8 cellular contexts compared by ENCODE assay signal in the genomic region with DNA sequence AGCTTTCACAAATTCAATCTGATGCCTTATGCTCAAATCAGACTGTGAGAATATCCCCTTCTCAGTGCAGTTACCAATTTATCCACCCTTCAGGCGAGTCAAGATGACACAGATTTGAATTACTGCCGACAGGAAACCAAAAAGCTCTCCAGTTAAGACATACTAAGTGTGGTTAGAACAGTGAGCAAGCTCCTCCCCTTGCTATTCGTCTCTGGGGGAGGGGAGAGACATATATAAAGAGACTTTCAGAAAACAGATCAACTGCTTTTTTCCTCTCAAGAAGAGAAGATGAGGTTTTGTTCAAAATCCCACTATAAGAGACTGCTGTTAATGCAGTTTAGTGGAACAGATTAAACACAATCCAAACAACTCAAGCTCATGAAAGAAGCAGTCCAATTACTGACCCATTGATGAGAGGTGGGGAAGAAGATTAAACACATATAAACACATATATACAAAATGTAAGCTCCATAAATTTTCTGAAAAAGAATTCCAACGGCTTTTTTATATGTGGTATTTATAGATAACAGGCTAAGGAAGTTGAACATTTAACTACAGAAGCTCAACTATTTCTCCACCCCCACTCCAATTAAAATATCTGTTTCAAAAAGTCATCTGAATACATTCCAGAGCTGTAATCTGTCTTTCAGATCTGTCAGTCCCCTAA.
A peak's percentile ranks its signal among the peaks of the same experiment; 100 is the strongest.
DNase-seq lines count a peak whose midpoint lies in the region; ATAC-seq lines count a peak whose summit lies in the region.

No MANE protein-coding gene starts in this region.

- H3K4me3 Mint-ChIP-seq in T-helper 2 cell treated with Interferon-gamma antibody and Interleukin-4, amounts not matched to agents 5 μg/mL and 100 μg/mL, for 36 hours = peak overlapping the region; percentile 81

- peaks cover 4% of the 10 kb centered on the region for H3K36me3 Mint-ChIP-seq in T-helper 2 cell treated with Interferon-gamma antibody and Interleukin-4, amounts not matched to agents 5 μg/mL and 100 μg/mL, for 36 hours (ENCODE audit: low read depth)

- H3K27me3 Mint-ChIP-seq in T-helper 2 cell treated with Interferon-gamma antibody and Interleukin-4, amounts not matched to agents 5 μg/mL and 100 μg/mL, for 36 hours (ENCODE audit: low read depth) = no peaks in the 10 kb centered on the region

- DNase-seq in SIG-M5 treated with dmso at 0.1 percent for 504 hours (lab: John Stamatoyannopoulos, UW; ENCODE audit: unreplicated experiment) = peak; percentile 72
- no peak for DNase-seq in SIG-M5 (lab: John Stamatoyannopoulos, UW)
- DNase-seq in T-helper 2 cell treated with Interferon-gamma antibody and Interleukin-4, amounts not matched to agents 5 μg/mL and 100 μg/mL, for 36 hours (ENCODE audit: low spot score) = peak; percentile 64
- DNase-seq in central memory CD4-positive, alpha-beta T cell = peak; percentile 75
- DNase-seq in medulla oblongata (ENCODE audit: extremely low spot score) = peak; percentile 56
- DNase-seq in stimulated activated naive CD8-positive, alpha-beta T cell treated with anti-CD3 and anti-CD28 coated beads, Interleukin-15, Interleukin-2, amounts not matched to agents 100 U/mL and 50 U/mL, for 24 hours = peak; percentile 41
- DNase-seq in NCI-H2107 (lab: John Stamatoyannopoulos, UW) = no peak

- H3K4me1 Mint-ChIP-seq in T-helper 2 cell treated with Interferon-gamma antibody and Interleukin-4, amounts not matched to agents 5 μg/mL and 100 μg/mL, for 36 hours (ENCODE audit: low read depth) = peaks cover 57% of the 10 kb centered on the region

- ATAC-seq in HG03354 (IDR thresholded peaks at IDR 0.05; ENCODE audit: poor library complexity, severe bottlenecking, unreplicated experiment) = peak; percentile 82
- ATAC-seq in stimulated activated naive CD8-positive, alpha-beta T cell treated with anti-CD3 and anti-CD28 coated beads, Interleukin-15, Interleukin-2, amounts not matched to agents 100 U/mL and 50 U/mL, for 24 hours = peak; percentile 89

- H3K9me3 Mint-ChIP-seq in T-helper 2 cell treated with Interferon-gamma antibody and Interleukin-4, amounts not matched to agents 5 μg/mL and 100 μg/mL, for 36 hours = no peaks in the 10 kb centered on the region

- H3K27ac Mint-ChIP-seq in T-helper 2 cell treated with Interferon-gamma antibody and Interleukin-4, amounts not matched to agents 5 μg/mL and 100 μg/mL, for 36 hours = peak overlapping the region; percentile 81

Comparison
In these comparisons a context has a peak if more than half of its experiments do, and no peak if none do; other contexts are left out.
1. DNase-seq: peak in SIG-M5 treated with dmso at 0.1 percent for 504 hours (single experiment), T-helper 2 cell treated with Interferon-gamma antibody and Interleukin-4, amounts not matched to agents 5 μg/mL and 100 μg/mL, for 36 hours (single experiment), central memory CD4-positive, alpha-beta T cell (single experiment), medulla oblongata (single experiment) and stimulated activated naive CD8-positive, alpha-beta T cell treated with anti-CD3 and anti-CD28 coated beads, Interleukin-15, Interleukin-2, amounts not matched to agents 100 U/mL and 50 U/mL, for 24 hours (single experiment); none in SIG-M5 (single experiment) and NCI-H2107 (single experiment).